36 cellular contexts compared by ENCODE assay signal in the genomic region with DNA sequence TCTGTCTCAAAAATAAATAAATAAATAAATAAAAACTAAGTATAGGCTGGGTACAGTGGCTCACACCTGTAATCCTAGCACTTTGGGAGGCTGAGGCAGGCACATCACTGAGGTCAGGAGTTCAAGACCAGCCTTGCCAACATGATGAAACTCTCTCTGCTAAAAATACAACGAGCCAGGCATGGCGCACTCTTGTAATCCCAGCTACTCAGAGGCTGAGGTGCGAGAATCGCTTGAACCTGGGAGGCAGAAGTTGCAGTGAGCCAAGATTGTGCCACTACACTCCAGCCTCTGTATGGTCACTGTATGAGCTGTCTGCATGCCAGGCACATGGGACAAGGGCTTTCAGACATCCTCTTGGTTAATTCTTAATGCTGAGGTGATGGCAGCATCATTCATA.
"Had no signal": no experiment of that assay in that cellular context is flagged by ENCODE, and none has a peak within 500 bp of the region (broad histone marks: within the 10 kb centered on the region; RNA-seq: fewer than 3 reads in every experiment).

No MANE protein-coding gene starts in this region.

- H3K4me3 Mint-ChIP-seq: activated B cell treated with CpG ODN at 0.5 μM for 24 hours; activated CD4-positive, alpha-beta memory T cell treated with anti-CD3 and anti-CD28 coated beads for 36 hours; activated CD4-positive, alpha-beta T cell treated with anti-CD3 and anti-CD28 coated beads, Interleukin-2, amount 10 ng/mL, durations not matched to agents 24 days and 14 days; activated CD8-positive, alpha-beta T cell treated with anti-CD3 and anti-CD28 coated beads for 36 hours; activated naive CD4-positive, alpha-beta T cell treated with anti-CD3 and anti-CD28 coated beads for 36 hours; activated naive CD8-positive, alpha-beta T cell treated with anti-CD3 and anti-CD28 coated beads for 36 hours; activated T-cell treated with anti-CD3 and anti-CD28 coated beads, Interleukin-2, amount 50 U/mL, for 4 hours; activated T-cell treated with anti-CD3 and anti-CD28 coated beads, Interleukin-2, amount 50 U/mL, for 72 hours; activated T-helper 1 cell treated with anti-CD3 and anti-CD28 coated beads, Interleukin-12 subunit alpha, Interleukin-12 subunit beta, Interleukin-2, Interleukin-4 antibody, amounts not matched to agents 30 ng/mL and 10 ng/mL and 1 ng/mL, durations not matched to agents 14 hours and 24 hours and 36 hours; activated T-helper 17 cell treated with anti-CD3 and anti-CD28 coated beads, Interleukin-2, amount 50 U/mL, for 72 hours; brain; central memory CD8-positive, alpha-beta T cell; T-helper 1 cell treated with Interleukin-12 subunit alpha and Interleukin-12 subunit beta and Interleukin-4 antibody, amounts not matched to agents 30 μg/mL and 1 μg/mL, for 36 hours; T-helper 2 cell treated with Interferon-gamma antibody and Interleukin-4, amounts not matched to agents 5 μg/mL and 100 μg/mL, for 36 hours had no signal

- H3K9me3 ChIP-seq: ascending aorta had no signal

- H3K4me1 Mint-ChIP-seq: activated B cell treated with CpG ODN at 0.5 μM for 24 hours; activated CD4-positive, alpha-beta T cell treated with anti-CD3 and anti-CD28 coated beads, Interleukin-2, amount 10 ng/mL, durations not matched to agents 24 days and 14 days; activated naive CD8-positive, alpha-beta T cell treated with anti-CD3 and anti-CD28 coated beads for 36 hours; activated T-helper 17 cell treated with anti-CD3 and anti-CD28 coated beads, Interleukin-2, amount 50 U/mL, for 72 hours; brain; central memory CD8-positive, alpha-beta T cell had no signal

- DNase-seq: activated B cell treated with CpG ODN at 0.5 μM for 24 hours; activated CD4-positive, alpha-beta memory T cell treated with anti-CD3 and anti-CD28 coated beads for 36 hours; activated CD4-positive, alpha-beta T cell treated with anti-CD3 and anti-CD28 coated beads for 4 hours; activated CD4-positive, alpha-beta T cell treated with anti-CD3 and anti-CD28 coated beads, Interleukin-2, amount 10 ng/mL, durations not matched to agents 24 days and 14 days; activated CD4-positive, alpha-beta T cell treated with anti-CD3 and anti-CD28 coated beads, Interleukin-2, amount 50 U/mL, for 1 hour; activated CD4-positive, alpha-beta T cell treated with anti-CD3 and anti-CD28 coated beads, Interleukin-2, amount 50 U/mL, for 4 hours; activated CD4-positive, CD25-positive, alpha-beta regulatory T cell treated with anti-CD3 and anti-CD28 coated beads, Interleukin-2, amount 50 U/mL, for 72 hours; activated CD8-positive, alpha-beta memory T cell treated with anti-CD3 and anti-CD28 coated beads, Interleukin-2, amount 50 U/mL, for 4 hours; activated CD8-positive, alpha-beta T cell treated with anti-CD3 and anti-CD28 coated beads for 36 hours; activated effector memory CD4-positive, alpha-beta T cell treated with anti-CD3 and anti-CD28 coated beads, Interleukin-2, amount 50 U/mL, for 16 hours; activated gamma-delta T cell treated with Interleukin-2 at 50 U/mL for 16 hours; activated naive CD4-positive, alpha-beta T cell; activated naive CD4-positive, alpha-beta T cell treated with anti-CD3 and anti-CD28 coated beads for 36 hours; activated naive CD4-positive, alpha-beta T cell treated with anti-CD3 and anti-CD28 coated beads, Interleukin-2, amount 50 U/mL, for 16 hours; activated naive CD8-positive, alpha-beta T cell treated with anti-CD3 and anti-CD28 coated beads for 36 hours; activated T-cell treated with anti-CD3 and anti-CD28 coated beads for 4 hours; activated T-cell treated with anti-CD3 and anti-CD28 coated beads, Interleukin-2, amount 50 U/mL, for 1 hour; activated T-cell treated with anti-CD3 and anti-CD28 coated beads, Interleukin-2, amount 50 U/mL, for 4 hours; activated T-cell treated with anti-CD3 and anti-CD28 coated beads, Interleukin-2, amount 50 U/mL, for 72 hours; amygdala; anterior cingulate cortex; caudate nucleus; cerebellar nuclear complex; T-helper 1 cell; T-helper 2 cell; T-helper 9 cell had no signal

- H3K4me3 ChIP-seq: ascending aorta, cardiac muscle cell had no signal

- H3K27ac ChIP-seq: ascending aorta, cardiac muscle cell, VCaP had no signal

- H3K27ac Mint-ChIP-seq: activated B cell treated with CpG ODN at 0.5 μM for 24 hours; activated CD4-positive, alpha-beta memory T cell treated with anti-CD3 and anti-CD28 coated beads for 36 hours; activated CD4-positive, alpha-beta T cell treated with anti-CD3 and anti-CD28 coated beads, Interleukin-2, amount 10 ng/mL, durations not matched to agents 24 days and 14 days; activated CD8-positive, alpha-beta T cell treated with anti-CD3 and anti-CD28 coated beads for 36 hours; activated naive CD4-positive, alpha-beta T cell treated with anti-CD3 and anti-CD28 coated beads for 36 hours; activated naive CD8-positive, alpha-beta T cell treated with anti-CD3 and anti-CD28 coated beads for 36 hours; activated T-cell treated with anti-CD3 and anti-CD28 coated beads, Interleukin-2, amount 50 U/mL, for 72 hours; activated T-helper 1 cell treated with anti-CD3 and anti-CD28 coated beads, Interleukin-12 subunit alpha, Interleukin-12 subunit beta, Interleukin-2, Interleukin-4 antibody, amounts not matched to agents 30 ng/mL and 10 ng/mL and 1 ng/mL, durations not matched to agents 14 hours and 24 hours and 36 hours; activated T-helper 17 cell treated with anti-CD3 and anti-CD28 coated beads, Interleukin-2, amount 50 U/mL, for 72 hours; brain; T-helper 1 cell treated with Interleukin-12 subunit alpha and Interleukin-12 subunit beta and Interleukin-4 antibody, amounts not matched to agents 30 μg/mL and 1 μg/mL, for 36 hours; T-helper 2 cell treated with Interferon-gamma antibody and Interleukin-4, amounts not matched to agents 5 μg/mL and 100 μg/mL, for 36 hours had no signal

- H3K27me3 ChIP-seq: ascending aorta, cardiac muscle cell had no signal

- H3K9me3 Mint-ChIP-seq: activated B cell treated with CpG ODN at 0.5 μM for 24 hours; activated CD4-positive, alpha-beta memory T cell treated with anti-CD3 and anti-CD28 coated beads for 36 hours; activated CD4-positive, alpha-beta T cell treated with anti-CD3 and anti-CD28 coated beads, Interleukin-2, amount 10 ng/mL, durations not matched to agents 24 days and 14 days; activated CD8-positive, alpha-beta T cell treated with anti-CD3 and anti-CD28 coated beads for 36 hours; activated naive CD4-positive, alpha-beta T cell treated with anti-CD3 and anti-CD28 coated beads for 36 hours; activated naive CD4-positive, alpha-beta T cell treated with anti-CD3 and anti-CD28 coated beads, Interleukin-2, amount 50 U/mL, for 72 hours; activated naive CD8-positive, alpha-beta T cell treated with anti-CD3 and anti-CD28 coated beads for 36 hours; activated T-cell treated with anti-CD3 and anti-CD28 coated beads, Interleukin-2, amount 50 U/mL, for 4 hours; activated T-cell treated with anti-CD3 and anti-CD28 coated beads, Interleukin-2, amount 50 U/mL, for 72 hours; activated T-helper 1 cell treated with anti-CD3 and anti-CD28 coated beads, Interleukin-12 subunit alpha, Interleukin-12 subunit beta, Interleukin-2, Interleukin-4 antibody, amounts not matched to agents 30 ng/mL and 10 ng/mL and 1 ng/mL, durations not matched to agents 14 hours and 24 hours and 36 hours; activated T-helper 17 cell treated with anti-CD3 and anti-CD28 coated beads, Interleukin-2, amount 50 U/mL, for 72 hours; brain; central memory CD8-positive, alpha-beta T cell; T-helper 1 cell treated with Interleukin-12 subunit alpha and Interleukin-12 subunit beta and Interleukin-4 antibody, amounts not matched to agents 30 μg/mL and 1 μg/mL, for 36 hours; T-helper 2 cell treated with Interferon-gamma antibody and Interleukin-4, amounts not matched to agents 5 μg/mL and 100 μg/mL, for 36 hours had no signal

- H3K27me3 Mint-ChIP-seq: activated B cell treated with CpG ODN at 0.5 μM for 24 hours; activated CD4-positive, alpha-beta memory T cell treated with anti-CD3 and anti-CD28 coated beads for 36 hours; activated CD4-positive, alpha-beta T cell treated with anti-CD3 and anti-CD28 coated beads, Interleukin-2, amount 10 ng/mL, durations not matched to agents 24 days and 14 days; activated CD8-positive, alpha-beta T cell treated with anti-CD3 and anti-CD28 coated beads for 36 hours; activated naive CD8-positive, alpha-beta T cell treated with anti-CD3 and anti-CD28 coated beads for 36 hours; activated T-helper 17 cell treated with anti-CD3 and anti-CD28 coated beads, Interleukin-2, amount 50 U/mL, for 72 hours; brain; central memory CD8-positive, alpha-beta T cell had no signal

- ATAC-seq: activated CD8-positive, alpha-beta T cell treated with anti-CD3 and anti-CD28 coated beads for 36 hours; activated naive CD4-positive, alpha-beta T cell treated with anti-CD3 and anti-CD28 coated beads, Interleukin-2, amount 50 U/mL, for 72 hours; activated T-cell treated with anti-CD3 and anti-CD28 coated beads, Interleukin-2, amount 50 U/mL, for 4 hours; activated T-cell treated with anti-CD3 and anti-CD28 coated beads, Interleukin-2, amount 50 U/mL, for 72 hours; activated T-helper 17 cell treated with anti-CD3 and anti-CD28 coated beads, Interleukin-2, amount 50 U/mL, for 72 hours had no signal

- H3K4me1 ChIP-seq: ascending aorta had no signal
